26 cellular contexts compared by ENCODE assay signal in genomic region chr12:112901271-112901670, GRCh38. TPM values are rescaled to one million over a fixed set of nuclear protein-coding genes. Genes with fewer than 3 reads are reported as not detected.
A peak's percentile ranks its signal among the peaks of the same experiment; 100 is the strongest.
DNase-seq lines count a peak whose midpoint lies in the region; ATAC-seq and TF ChIP-seq lines count a peak whose summit lies in the region.
"Had no signal": no experiment of that assay in that cellular context is flagged by ENCODE, and none has a peak within 500 bp of the region (broad histone marks: within the 10 kb centered on the region; RNA-seq: fewer than 3 reads in every experiment).

No MANE protein-coding gene starts in this region.

- H3K27ac ChIP-seq in colonic mucosa (no peak overlapping the region), thyroid gland (no peak overlapping the region), upper lobe of right lung (no peak overlapping the region)
- H3K27ac ChIP-seq: body of pancreas, esophagus squamous epithelium, gastrocnemius medialis, upper lobe of left lung had no signal

- H3K4me1 ChIP-seq in colonic mucosa (peaks cover 2% of the 10 kb centered on the region), thyroid gland (peaks cover 0 to 19% of the 10 kb centered on the region in 2 donors), upper lobe of right lung (peaks cover 15% of the 10 kb centered on the region)
- H3K4me1 ChIP-seq: gastrocnemius medialis had no signal

- no peak overlapping the region for H3K9ac ChIP-seq in colonic mucosa (ENCODE audit: low read depth in 2 of 2, low read length in 2 of 2)

- DNase-seq in NCI-H2029 (lab: John Stamatoyannopoulos, UW) (peak; percentile 71), NCI-H2029 treated with DMSO at 0.1 percent for 48 hours (lab: John Stamatoyannopoulos, UW) (no peak), NCI-H2196 treated with DMSO at 0.1 percent for 48 hours (lab: John Stamatoyannopoulos, UW; ENCODE audit: unreplicated experiment) (peak; percentile 91), colonic mucosa (peak; percentile 80), renal cortical epithelial cell (ENCODE audit: low read depth) (peak; percentile 52), NCI-H524 (lab: John Stamatoyannopoulos, UW) (no peak), thyroid gland (no peak), upper lobe of right lung (no peak)
- DNase-seq: activated effector memory CD4-positive, alpha-beta T cell treated with anti-CD3 and anti-CD28 coated beads, Interleukin-2, amount 50 U/mL, for 16 hours; body of pancreas; effector memory CD8-positive, alpha-beta T cell; esophagus squamous epithelium; gastrocnemius medialis; hypothalamus; islet precursor cell; KG1; NCI-H2081 treated with DMSO at 0.1 percent for 48 hours; NCI-H526 treated with DMSO at 0.1 percent for 48 hours; spleen; stimulated activated CD4-positive, alpha-beta T cell treated with anti-CD3 and anti-CD28 coated beads, Interleukin-4, amount 100 ng/mL, for 1 hour; stimulated activated naive CD4-positive, alpha-beta T cell treated with Interleukin-2 at 50 U/mL for 16 hours; T-helper 17 cell; upper lobe of left lung had no signal

- intact Hi-C loops in colonic mucosa (cut with DNase I) (loop anchor here (5.0 kb wide), 1 partner anchor 36 kb away; the partner anchor contains the start of gene OAS3), thyroid gland (cut with DNase I) (no loop called here), upper lobe of right lung (cut with DNase I) (no loop called here)

- ATAC-seq in upper lobe of right lung = no peak
- ATAC-seq: body of pancreas; effector memory CD8-positive, alpha-beta T cell; gastrocnemius medialis; T-helper 17 cell had no signal

- H3K9me3 ChIP-seq in colonic mucosa = no peaks in the 10 kb centered on the region
- no peaks in the 10 kb centered on the region for H3K9me3 ChIP-seq in thyroid gland
- H3K9me3 ChIP-seq in upper lobe of right lung = no peaks in the 10 kb centered on the region
- H3K9me3 ChIP-seq: A549, body of pancreas, esophagus squamous epithelium, gastrocnemius medialis, spleen, upper lobe of left lung had no signal

- TF ChIP-seq CTCF in colonic mucosa (IDR thresholded peaks at IDR 0.05) = no peak
- no peak for TF ChIP-seq CTCF in thyroid gland (IDR thresholded peaks at IDR 0.05)
- TF ChIP-seq CTCF in upper lobe of right lung (IDR thresholded peaks at IDR 0.05) = no peak

- H3K27me3 ChIP-seq in colonic mucosa (no peaks in the 10 kb centered on the region), thyroid gland (no peaks in the 10 kb centered on the region), upper lobe of right lung (no peaks in the 10 kb centered on the region)
- H3K27me3 ChIP-seq: body of pancreas, gastrocnemius medialis, spleen, upper lobe of left lung had no signal

- TF ChIP-seq POLR2A in thyroid gland (IDR thresholded peaks at IDR 0.05) = no peak

- no peaks in the 10 kb centered on the region for H3K36me3 ChIP-seq in colonic mucosa
- H3K36me3 ChIP-seq in thyroid gland = no peaks in the 10 kb centered on the region
- no peaks in the 10 kb centered on the region for H3K36me3 ChIP-seq in upper lobe of right lung
- H3K36me3 ChIP-seq: esophagus squamous epithelium, gastrocnemius medialis, spleen, upper lobe of left lung had no signal

- 76 to 80% methylated on average over 2 of the region's 2 CpGs for WGBS in thyroid gland, 2 donors

- no peak overlapping the region for H3K4me3 ChIP-seq in colonic mucosa
- no peak overlapping the region for H3K4me3 ChIP-seq in thyroid gland (replicated peaks in 1 of 3)
- H3K4me3 ChIP-seq in upper lobe of right lung = no peak overlapping the region
- H3K4me3 ChIP-seq: A549, body of pancreas, esophagus squamous epithelium, gastrocnemius medialis, lung, spleen, upper lobe of left lung had no signal

RNA-seq across cellular contexts. Expression of gene OAS1, which starts 5.5 kb away (rescaled TPM):
- 100 to 1,000 TPM in 1 of 2 donors, 10 to 100 TPM in 1; 98.2 to 110 TPM for total RNA-seq in colonic mucosa
- total RNA-seq in renal cortical epithelial cell = 3.7 and 24.8 TPM in 2 replicates
- 1 to 10 TPM; 5.5 to 9.2 (median 7.0) TPM for total RNA-seq in thyroid gland
- 60.0 TPM for total RNA-seq in upper lobe of right lung
- total RNA-seq: chondrocyte had no signal

RNA-seq across cellular contexts. Expression of gene OAS3, which starts 37.0 kb away (rescaled TPM):
- total RNA-seq in colonic mucosa = 10 to 100 TPM; 15.2 to 39.1 TPM
- total RNA-seq in renal cortical epithelial cell = 7.1 and 24.7 TPM in 2 replicates
- 1 to 10 TPM; 3.0 to 7.4 (median 5.7) TPM for total RNA-seq in thyroid gland
- 47.4 TPM for total RNA-seq in upper lobe of right lung

Comparison
In these comparisons a context has a peak if more than half of its experiments do, and no peak if none do; other contexts are left out.
1. DNase-seq: peak in NCI-H2029 (single experiment), NCI-H2196 treated with DMSO at 0.1 percent for 48 hours (single experiment), colonic mucosa (single experiment) and renal cortical epithelial cell (single experiment); none in NCI-H2029 treated with DMSO at 0.1 percent for 48 hours (single experiment), NCI-H524 (0 of 2), thyroid gland (0 of 2) and upper lobe of right lung (single experiment).